ENCODE assay signal across 9 cellular contexts in genomic region chr9:79577969-79578723, GRCh38. TPM values are rescaled to one million over a fixed set of nuclear protein-coding genes. Genes with fewer than 3 reads are reported as not detected.
DNase-seq lines count a peak whose midpoint lies in the region.
"Had no signal": no experiment of that assay in that cellular context is flagged by ENCODE, and none has a peak within 500 bp of the region (broad histone marks: within the 10 kb centered on the region; RNA-seq: fewer than 3 reads in every experiment).

No MANE protein-coding gene starts in this region.

- in situ Hi-C loops in GM23248 (cut with MboI): no loop called here

- H3K4me3 ChIP-seq in GM23248 (peak overlapping the region; percentile 34), skeletal muscle satellite cell (ENCODE audit: low read length) (peak overlapping the region; percentile 58)

- H3F3A ChIP-seq in GM23248 (ENCODE audit: insufficient read depth): peaks cover 28% of the 10 kb centered on the region

- 0 out of 2 replicates have a peak overlapping the region, but pooled peaks have one; percentile 0 for H3K27ac ChIP-seq in GM23248

- H3K9me3 ChIP-seq in GM23248 (ENCODE audit: low read depth) (no peaks in the 10 kb centered on the region), skeletal muscle satellite cell (replicated peaks; ENCODE audit: low read length) (no peaks in the 10 kb centered on the region)

- WGBS in GM23248 (ENCODE audit: low coverage in 1 of 2, low lambda C conversion rate in 2 of 2, missing lambda C conversion rate in 2 of 2), 2 experiments: 39 to 41% methylated on average over 8 of the region's 8 CpGs

- no peaks in the 10 kb centered on the region for H3K9me2 ChIP-seq in GM23248 (ENCODE audit: insufficient read depth)

- DNase-seq in GM23248 (peak; percentile 44), RPMI7951 (ENCODE audit: low read depth) (peak; percentile 20), fibroblast of the conjunctiva (ENCODE audit: low read depth) (peak; percentile 81), iPS-NIHi11 (ENCODE audit: low spot score) (no peak), cerebellum (ENCODE audit: low spot score) (no peak)
- DNase-seq in stimulated activated naive CD4-positive, alpha-beta T cell (lab: John Stamatoyannopoulos, UW): no peak
- DNase-seq: activated T-cell treated with anti-CD3 and anti-CD28 coated beads, Interleukin-2, amount 50 U/mL, for 48 hours; islet precursor cell had no signal

- H3K4me2 ChIP-seq in GM23248 (ENCODE audit: unreplicated experiment) (peak overlapping the region; percentile 62), skeletal muscle satellite cell (ENCODE audit: low read length) (peak overlapping the region; percentile 92)

- H3K79me2 ChIP-seq in GM23248 (ENCODE audit: insufficient read depth): peaks cover 94% of the 10 kb centered on the region

- H3K36me3 ChIP-seq in GM23248 (ENCODE audit: low read depth): peaks cover 10% of the 10 kb centered on the region; the same call in 1 of the 2 replicates
- peaks cover 7% of the 10 kb centered on the region for H3K36me3 ChIP-seq in skeletal muscle satellite cell (ENCODE audit: insufficient read depth, low read length)

- no peaks in the 10 kb centered on the region for H4K20me1 ChIP-seq in GM23248 (ENCODE audit: insufficient read depth)

- H3K9ac ChIP-seq in GM23248 (peak overlapping the region; percentile 24), skeletal muscle satellite cell (ENCODE audit: low read depth, low read length) (peak overlapping the region; percentile 98)

- H2AFZ ChIP-seq in GM23248: peak overlapping the region; percentile 40

- H3K4me1 ChIP-seq in GM23248 (ENCODE audit: insufficient read depth) (peaks cover 57% of the 10 kb centered on the region), skeletal muscle satellite cell (ENCODE audit: control insufficient read depth, insufficient read depth, low read length) (peaks cover 59% of the 10 kb centered on the region)

- H3K27me3 ChIP-seq in GM23248 (replicated peaks; ENCODE audit: insufficient read depth): no peaks in the 10 kb centered on the region
- H3K27me3 ChIP-seq in skeletal muscle satellite cell (ENCODE audit: control insufficient read depth, insufficient read depth, low read length): no peaks in the 10 kb centered on the region

RNA-seq across cellular contexts. Expression of gene TLE4, which starts 6.4 kb away (rescaled TPM):
- total RNA-seq in GM23248 (2014; rRNA removed; shearing (Covaris generic)): 23.3 and 37.8 TPM in 2 replicates
- polyA plus RNA-seq in GM23248 (2016; fragmentation: Nextera tagmentation; extraction: Ambion mirVana): 25.2 and 29.5 TPM in 2 replicates
- total RNA-seq in RPMI7951 (2014; rRNA removed; shearing (Covaris generic)): 16.4 and 19.1 TPM in 2 replicates
- 5.6 and 12.9 TPM in 2 replicates for total RNA-seq in skeletal muscle satellite cell (2012; rRNA removed)
- 27.3 TPM for total RNA-seq in cerebellum

Comparison
In these comparisons a context has a peak if more than half of its experiments do, and no peak if none do; other contexts are left out.
1. DNase-seq: peak in GM23248 (single experiment), RPMI7951 (single experiment) and fibroblast of the conjunctiva (single experiment); none in iPS-NIHi11 (single experiment), stimulated activated naive CD4-positive, alpha-beta T cell (0 of 6) and cerebellum (single experiment).